Comparison of ENCODE assay signal across 12 cellular contexts in genomic region chr1:215523128-215523861, GRCh38. TPM values are rescaled to one million over a fixed set of nuclear protein-coding genes. Genes with fewer than 3 reads are reported as not detected.
DNase-seq lines count a peak whose midpoint lies in the region; ATAC-seq, FAIRE-seq and TF ChIP-seq lines count a peak whose summit lies in the region.
"Had no signal": no experiment of that assay in that cellular context is flagged by ENCODE, and none has a peak within 500 bp of the region (broad histone marks: within the 10 kb centered on the region; RNA-seq: fewer than 3 reads in every experiment).

No MANE protein-coding gene starts in this region.

- no peak for DNase-seq in A549 (ENCODE audit: low read depth in 1 of 2, low spot score in 1 of 2)
- peak; percentile 30 for DNase-seq in GM23338 (ENCODE audit: low spot score)
- DNase-seq in SK-N-SH: no peak
- DNase-seq in hepatocyte (ENCODE audit: low spot score): no peak
- DNase-seq in activated naive CD8-positive, alpha-beta T cell treated with anti-CD3 and anti-CD28 coated beads for 36 hours: no peak
- DNase-seq in D341Med (ENCODE audit: low spot score): no peak
- DNase-seq in globus pallidus (ENCODE audit: low spot score): no peak
- DNase-seq in A172 (ENCODE audit: low spot score): no peak
- DNase-seq: activated CD4-positive, alpha-beta T cell treated with anti-CD3 and anti-CD28 coated beads for 1 hour; erythroblast; left ventricle myocardium superior had no signal

- no peaks in the 10 kb centered on the region for H4K20me1 ChIP-seq in GM23338 (replicated peaks; ENCODE audit: insufficient read depth)
- no peaks in the 10 kb centered on the region for H4K20me1 ChIP-seq in SK-N-SH (ENCODE audit: insufficient read depth)
- H4K20me1 ChIP-seq in hepatocyte (ENCODE audit: insufficient read depth, poor library complexity, severe bottlenecking): no peaks in the 10 kb centered on the region

- no peak overlapping the region for H2AFZ ChIP-seq in GM23338
- no peak overlapping the region for H2AFZ ChIP-seq in SK-N-SH (ENCODE audit: low read depth)
- H2AFZ ChIP-seq in hepatocyte: peak overlapping the region; percentile 5

- H3K36me3 Mint-ChIP-seq in GM23338 (ENCODE audit: low read depth): no peaks in the 10 kb centered on the region
- H3K36me3 Mint-ChIP-seq in activated naive CD8-positive, alpha-beta T cell treated with anti-CD3 and anti-CD28 coated beads for 36 hours: no peaks in the 10 kb centered on the region
- H3K36me3 Mint-ChIP-seq: activated naive CD4-positive, alpha-beta T cell treated with anti-CD3 and anti-CD28 coated beads, Interleukin-2, amount 50 U/mL, for 72 hours had no signal

- no peak for FAIRE-seq in A549 (lab: Jason Lieb, UNC)

- TF ChIP-seq POLR2A in A549 (IDR thresholded peaks at IDR 0.05; ENCODE audit: low read length): no peak

- no peak for TF ChIP-seq EP300 in A549 (IDR thresholded peaks at IDR 0.05)
- no peak for TF ChIP-seq EP300 in SK-N-SH (IDR thresholded peaks at IDR 0.05; ENCODE audit: borderline replicate concordance in 1 of 2, low read depth in 1 of 2, low read length in 1 of 2)

- H3K4me2 ChIP-seq in A549: no peak overlapping the region
- H3K4me2 ChIP-seq in GM23338: no peak overlapping the region
- no peak overlapping the region; the same call in 1 of the 2 replicates for H3K4me2 ChIP-seq in SK-N-SH
- peak overlapping the region; percentile 59 for H3K4me2 ChIP-seq in hepatocyte

- H3K27ac ChIP-seq in A549 (no peak overlapping the region), GM23338 (ENCODE audit: low read depth) (no peak overlapping the region), SK-N-SH (ENCODE audit: low read depth in 2 of 2, low read length in 1 of 2) (no peak overlapping the region; a peak in 1 of 4 replicates), hepatocyte (peak overlapping the region; percentile 49)

- H3K27ac Mint-ChIP-seq in GM23338: no peak overlapping the region
- H3K27ac Mint-ChIP-seq in activated naive CD8-positive, alpha-beta T cell treated with anti-CD3 and anti-CD28 coated beads for 36 hours: no peak overlapping the region
- H3K27ac Mint-ChIP-seq: activated naive CD4-positive, alpha-beta T cell treated with anti-CD3 and anti-CD28 coated beads, Interleukin-2, amount 50 U/mL, for 72 hours had no signal

- H3K4me1 ChIP-seq in A549: no peaks in the 10 kb centered on the region
- no peaks in the 10 kb centered on the region for H3K4me1 ChIP-seq in GM23338 (ENCODE audit: insufficient read depth)
- no peaks in the 10 kb centered on the region; a peak in 1 of 4 replicates for H3K4me1 ChIP-seq in SK-N-SH (ENCODE audit: control insufficient read depth in 1 of 2, insufficient read depth in 2 of 2, low read depth in 1 of 2, low read length in 1 of 2)
- H3K4me1 ChIP-seq in hepatocyte (ENCODE audit: insufficient read depth): peaks cover 14% of the 10 kb centered on the region

- POLR2A ChIA-PET in A549 (lab: Yijun Ruan, JAX): interaction anchor here (0.5 kb wide), 1 partner anchor 1239 kb away, joined by 4 read pairs; no protein-coding TSS in a partner anchor
- POLR2A ChIA-PET in SK-N-SH (lab: Yijun Ruan, JAX): no interaction called here

- H3K79me2 ChIP-seq in GM23338 (replicated peaks; ENCODE audit: insufficient read depth) (no peaks in the 10 kb centered on the region), SK-N-SH (ENCODE audit: insufficient read depth) (no peaks in the 10 kb centered on the region), hepatocyte (no peaks in the 10 kb centered on the region)

- TF ChIP-seq RAD21 in A549 (conservative IDR thresholded peaks at IDR 0.05 in 1 of 2, IDR thresholded peaks at IDR 0.05 in 1 of 2): peak; percentile 28 to 49; a peak in 4 of 5 replicates
- peak; percentile 58 for TF ChIP-seq RAD21 in SK-N-SH (IDR thresholded peaks at IDR 0.05; ENCODE audit: low read length)

- ATAC-seq in A549: no peak
- ATAC-seq in GM23338: no peak
- ATAC-seq: activated naive CD4-positive, alpha-beta T cell treated with anti-CD3 and anti-CD28 coated beads, Interleukin-2, amount 50 U/mL, for 72 hours; left ventricle myocardium superior had no signal

- TF ChIP-seq CTCF in A549 (IDR thresholded peaks at IDR 0.05) (peak; percentile 23; the same call in 2 of the 3 replicates), GM23338 (conservative IDR thresholded peaks at IDR 0.05; ENCODE audit: low read depth in 2 of 2) (peak in 1 of 2 experiments; percentile 57; a peak in 3 of 4 replicates), SK-N-SH (IDR thresholded peaks at IDR 0.05) (peak; percentile 62), hepatocyte (IDR thresholded peaks at IDR 0.05; ENCODE audit: poor library complexity) (peak; percentile 58)

- CTCF ChIA-PET in A549 (lab: Yijun Ruan, JAX) (interaction anchor here (0.8 to 3.1 kb wide), 16 partner anchors 17 to 1311 kb away, joined by 3 to 30 read pairs (median 4); no protein-coding TSS in a partner anchor), SK-N-SH (lab: Yijun Ruan, JAX) (interaction anchor here (1.4 to 1.5 kb wide), 2 partner anchors 10 to 1191 kb away, joined by 5 read pairs; no protein-coding TSS in a partner anchor)

- H3K27me3 ChIP-seq in GM23338 (ENCODE audit: insufficient read depth) (no peaks in the 10 kb centered on the region), SK-N-SH (ENCODE audit: insufficient read depth) (no peaks in the 10 kb centered on the region), hepatocyte (no peaks in the 10 kb centered on the region)

- no peak overlapping the region for H3K4me3 Mint-ChIP-seq in GM23338
- no peak overlapping the region for H3K4me3 Mint-ChIP-seq in activated naive CD8-positive, alpha-beta T cell treated with anti-CD3 and anti-CD28 coated beads for 36 hours

- H3K36me3 ChIP-seq in GM23338 (ENCODE audit: insufficient read depth): no peaks in the 10 kb centered on the region
- H3K36me3 ChIP-seq in SK-N-SH (replicated peaks in 1 of 2; ENCODE audit: control insufficient read depth in 1 of 2, insufficient read depth in 2 of 2, low read length in 1 of 2): no peaks in the 10 kb centered on the region
- H3K36me3 ChIP-seq in hepatocyte (replicated peaks; ENCODE audit: insufficient read depth, low read depth): no peaks in the 10 kb centered on the region

- no peaks in the 10 kb centered on the region for H3K4me1 Mint-ChIP-seq in GM23338
- H3K4me1 Mint-ChIP-seq in activated naive CD8-positive, alpha-beta T cell treated with anti-CD3 and anti-CD28 coated beads for 36 hours: no peaks in the 10 kb centered on the region

- WGBS in A549 (ENCODE audit: missing lambda C conversion rate): 44% methylated on average over 8 of the region's 8 CpGs
- 53% methylated on average over 8 of the region's 8 CpGs for WGBS in SK-N-SH (ENCODE audit: low lambda C conversion rate)
- 73% methylated on average over 8 of the region's 8 CpGs for whole genome bisulfite sequencing in hepatocyte (ENCODE audit: low lambda C conversion rate, missing lambda C conversion rate)

- H3K9me3 ChIP-seq in A549 (no peaks in the 10 kb centered on the region), SK-N-SH (no peaks in the 10 kb centered on the region), hepatocyte (ENCODE audit: low read depth) (no peaks in the 10 kb centered on the region)

- H3K9me3 Mint-ChIP-seq in GM23338: no peaks in the 10 kb centered on the region
- no peaks in the 10 kb centered on the region for H3K9me3 Mint-ChIP-seq in activated naive CD8-positive, alpha-beta T cell treated with anti-CD3 and anti-CD28 coated beads for 36 hours
- H3K9me3 Mint-ChIP-seq: activated naive CD4-positive, alpha-beta T cell treated with anti-CD3 and anti-CD28 coated beads, Interleukin-2, amount 50 U/mL, for 72 hours had no signal

- H3K27me3 Mint-ChIP-seq in GM23338 (ENCODE audit: insufficient read depth, low read depth, poor library complexity): peaks cover 2% of the 10 kb centered on the region
- H3K27me3 Mint-ChIP-seq in activated naive CD8-positive, alpha-beta T cell treated with anti-CD3 and anti-CD28 coated beads for 36 hours: no peaks in the 10 kb centered on the region

- H3F3A ChIP-seq in GM23338 (replicated peaks; ENCODE audit: low read depth) (no peaks in the 10 kb centered on the region), SK-N-SH (replicated peaks; ENCODE audit: insufficient read depth) (no peaks in the 10 kb centered on the region)

- H3K4me3 ChIP-seq in A549 (no peak overlapping the region), GM23338 (no peak overlapping the region), SK-N-SH (ENCODE audit: low read depth in 2 of 2, low read length in 1 of 2) (no peak overlapping the region), hepatocyte (no peak overlapping the region)

- H3K9ac ChIP-seq in SK-N-SH: no peak overlapping the region

- no peaks in the 10 kb centered on the region for H3K9me2 ChIP-seq in GM23338 (ENCODE audit: insufficient read depth)
- no peaks in the 10 kb centered on the region for H3K9me2 ChIP-seq in SK-N-SH
- no peaks in the 10 kb centered on the region for H3K9me2 ChIP-seq in hepatocyte (replicated peaks; ENCODE audit: insufficient read depth)

TF ChIP-seq in A549, 52 proteins besides CTCF, POLR2A, EP300 and RAD21:
- peak; percentile 18; the same call in 1 of the 3 replicates for TF ChIP-seq SMC3 (IDR thresholded peaks at IDR 0.05)
- TF ChIP-seq NFE2L2 (conservative IDR thresholded peaks at IDR 0.05; ENCODE audit: low read length): no peak
TF ChIP-seq in A549: peak in this region for 1.

TF ChIP-seq in GM23338, 12 proteins besides CTCF, POLR2A, EP300 and RAD21 (continues in another document):
- TF ChIP-seq NANOG (IDR thresholded peaks at IDR 0.05; ENCODE audit: borderline replicate concordance): no peak

TF ChIP-seq in SK-N-SH, 30 proteins besides CTCF, POLR2A, EP300 and RAD21 (continues in another document):
- no peak for TF ChIP-seq JUND (IDR thresholded peaks at IDR 0.05)

RNA-seq across cellular contexts. Expression of gene KCTD3, which starts 43.8 kb away (rescaled TPM):
- polyA plus RNA-seq in A549 (2011; rRNA removed) (69.4 and 78.9 TPM in 2 replicates), A549 (2017; fragmentation: RNase III; extraction: RNeasy Plus Mini Kit Qiagen cat#74134 plus additional on column Dnase treatment) (30.8 to 33.0 TPM (median 32.7 TPM) in 3 replicates), GM23338 (2016; fragmentation: Nextera tagmentation; extraction: Ambion mirVana) (29.4 and 30.1 TPM in 2 replicates), SK-N-SH (2012; rRNA removed) (34.8 and 36.6 TPM in 2 replicates), hepatocyte (32.3 and 36.7 TPM in 2 replicates)
- polyA plus RNA-seq in A549 (2012; cell fraction: cytosol; rRNA removed): 25.2 and 29.9 TPM in 2 replicates
- polyA plus RNA-seq in A549 (2012; cell fraction: nucleus; rRNA removed): 19.0 and 19.8 TPM in 2 replicates
- polyA minus RNA-seq in A549 (2011; rRNA and poly(A)+ RNA removed): 56.7 and 76.1 TPM in 2 replicates
- 53.1 and 60.3 TPM in 2 replicates for total RNA-seq in GM23338 (2014; rRNA removed; shearing (Covaris generic))
- 30.7 and 31.5 TPM in 2 replicates for polyA plus RNA-seq in SK-N-SH (2012; cell fraction: cytosol; rRNA removed)
- 46.4 and 85.2 TPM in 2 replicates for polyA plus RNA-seq in SK-N-SH (2012; cell fraction: nucleus; rRNA removed)
- 55.3 and 61.2 TPM in 2 replicates for total RNA-seq in hepatocyte
- total RNA-seq in activated naive CD8-positive, alpha-beta T cell treated with anti-CD3 and anti-CD28 coated beads for 36 hours: 1 to 10 TPM; 4.3 to 5.1 TPM
- total RNA-seq in A172 (2014; rRNA removed; shearing (Covaris generic)): 43.1 and 47.8 TPM in 2 replicates

Comparison
In these comparisons a context has a peak if more than half of its experiments do, and no peak if none do; other contexts are left out.
1. Of the 12 proteins assayed by ChIP-seq in both A549 and SK-N-SH: peak only in A549: SMC3; only in SK-N-SH: none; in both: CTCF and RAD21; in neither: 9.